In the genomic region with DNA sequence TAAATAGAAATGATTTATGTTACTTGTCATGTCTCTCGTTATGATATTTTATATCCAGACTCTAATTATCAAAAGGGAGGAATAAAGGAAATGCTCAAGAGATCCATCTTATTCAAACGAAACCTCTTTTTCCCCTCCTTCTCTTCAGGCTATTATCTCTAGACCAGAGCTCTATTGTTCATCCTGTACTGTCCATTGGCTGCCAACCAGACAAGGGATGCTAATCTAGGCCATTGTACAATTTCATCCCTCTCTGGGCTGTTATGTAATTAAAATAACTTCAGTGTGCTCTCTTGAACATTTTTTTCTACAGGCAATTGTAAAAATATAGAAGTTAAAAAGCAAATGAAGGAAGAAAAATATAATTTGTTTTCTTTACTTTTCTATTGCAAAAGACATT, we compare ENCODE assay signal across 20 cellular contexts.
"Had no signal": no experiment of that assay in that cellular context is flagged by ENCODE, and none has a peak within 500 bp of the region (broad histone marks: within the 10 kb centered on the region; RNA-seq: fewer than 3 reads in every experiment).

No MANE protein-coding gene starts in this region.

- H3K4me1 ChIP-seq: gastrocnemius medialis, suprapubic skin, tibial artery, upper lobe of left lung, vagina had no signal

- H3K36me3 ChIP-seq: gastrocnemius medialis, suprapubic skin, tibial artery, upper lobe of left lung, vagina had no signal

- DNase-seq: cortex of kidney; effector CD8-positive, alpha-beta T cell; gastrocnemius medialis; glutamatergic neuron; immature natural killer cell; kidney; left colon; left ventricle myocardium superior; mesendoderm; naive thymus-derived CD4-positive, alpha-beta T cell; right cardiac atrium; small intestine; stimulated activated CD4-positive, alpha-beta T cell treated with anti-CD3 and anti-CD28 coated beads, Interleukin-12 subunit alpha, Interleukin-12 subunit beta, amount 100 ng/mL, for 4 hours; stimulated activated naive CD4-positive, alpha-beta T cell treated with Interleukin-2 at 50 U/mL for 16 hours; tibial artery; upper lobe of left lung had no signal

- H3K27me3 ChIP-seq: dorsolateral prefrontal cortex, gastrocnemius medialis, suprapubic skin, tibial artery, upper lobe of left lung, vagina had no signal

- H3K9me3 ChIP-seq: gastrocnemius medialis, suprapubic skin, tibial artery, upper lobe of left lung, vagina had no signal

- ATAC-seq: gastrocnemius medialis; left colon; left ventricle myocardium superior; naive thymus-derived CD4-positive, alpha-beta T cell; right cardiac atrium had no signal

- H3K4me3 ChIP-seq: dorsolateral prefrontal cortex, gastrocnemius medialis, lung, suprapubic skin, tibial artery, upper lobe of left lung, vagina had no signal

- H3K27ac ChIP-seq: dorsolateral prefrontal cortex, gastrocnemius medialis, suprapubic skin, tibial artery, upper lobe of left lung, vagina had no signal
